In the genomic region with DNA sequence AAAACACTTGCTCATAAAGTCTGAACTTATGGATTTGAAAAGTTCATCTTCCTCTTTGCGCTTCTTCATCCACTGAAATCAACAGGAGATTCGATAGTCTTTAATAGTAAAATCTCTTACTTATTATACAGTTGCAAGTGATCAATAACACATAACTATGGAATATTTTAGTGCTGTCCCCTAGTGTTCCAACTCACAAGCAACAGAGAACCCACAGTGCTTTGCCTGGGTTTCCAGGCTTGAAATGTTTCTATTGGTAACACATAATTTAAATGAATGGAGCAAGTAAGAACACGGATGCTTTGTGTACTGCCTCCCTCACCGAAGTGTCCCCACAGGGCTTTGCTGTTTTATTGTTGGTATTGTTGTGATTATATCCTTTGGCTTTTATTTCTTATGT, we compare ENCODE assay signal across 18 cellular contexts.
DNase-seq lines count a peak whose midpoint lies in the region; ATAC-seq, FAIRE-seq and TF ChIP-seq lines count a peak whose summit lies in the region.
"Had no signal": no experiment of that assay in that cellular context is flagged by ENCODE, and none has a peak within 500 bp of the region (broad histone marks: within the 10 kb centered on the region; RNA-seq: fewer than 3 reads in every experiment).

No MANE protein-coding gene starts in this region.

- H3K9me3 ChIP-seq in PC-3 (ENCODE audit: low read length), result no peaks in the 10 kb centered on the region
- no peaks in the 10 kb centered on the region for H3K9me3 ChIP-seq in small intestine (ENCODE audit: control insufficient read depth, low read depth)
- no peaks in the 10 kb centered on the region for H3K9me3 ChIP-seq in heart left ventricle
- H3K9me3 ChIP-seq: uterus had no signal

- H3K4me1 ChIP-seq in PC-3 (ENCODE audit: insufficient read depth, low read length) (no peaks in the 10 kb centered on the region), small intestine (ENCODE audit: control insufficient read depth in 2 of 2, insufficient read depth in 1 of 2, low read depth in 1 of 2, low read length in 1 of 2) (no peaks in the 10 kb centered on the region), heart left ventricle (no peaks in the 10 kb centered on the region)
- H3K4me1 ChIP-seq: uterus had no signal

- DNase-seq in NCI-H748 (lab: John Stamatoyannopoulos, UW; ENCODE audit: unreplicated experiment) (peak; percentile 24), NCI-H748 treated with DMSO at 0.1 percent for 48 hours (lab: John Stamatoyannopoulos, UW) (no peak), PC-3 (peak; percentile 5), epithelial cell of proximal tubule (ENCODE audit: low read depth) (no peak), small intestine (peak; percentile 5), SKM-1 treated with dmso at 0.1 percent for 144 hours (lab: John Stamatoyannopoulos, UW; ENCODE audit: unreplicated experiment) (no peak), heart left ventricle (no peak), islet precursor cell (no peak)
- DNase-seq: activated CD4-positive, CD25-positive, alpha-beta regulatory T cell; activated naive CD8-positive, alpha-beta T cell treated with anti-CD3 and anti-CD28 coated beads, Interleukin-2, amount 10 ng/mL, durations not matched to agents 7 days and 5 days; GDM1; hypothalamus; left cardiac atrium; NCI-H187 treated with DMSO at 0.1 percent for 48 hours; NK-92 treated with Interleukin-12 subunit alpha and Interleukin-12 subunit beta, amount 100 ng/mL, for 24 hours; stimulated activated CD4-positive, alpha-beta T cell treated with anti-CD3 and anti-CD28 coated beads, Interleukin-4, amount 100 ng/mL, for 1 hour; uterus had no signal

- TF ChIP-seq POLR2A in heart left ventricle (IDR thresholded peaks at IDR 0.05), result no peak

- CTCF ChIA-PET in PC-3 (lab: Charles Lee), result no interaction called here

- H3K9me2 ChIP-seq in PC-3 (replicated peaks; ENCODE audit: low read length), result no peaks in the 10 kb centered on the region

- no peaks in the 10 kb centered on the region for H3F3A ChIP-seq in PC-3 (ENCODE audit: low read length, unreplicated experiment)

- POLR2A ChIA-PET in PC-3 (lab: Charles Lee; ENCODE audit: unreplicated experiment), result no interaction called here

- H3K4me3 ChIP-seq in PC-3 (ENCODE audit: low read length), result no peak overlapping the region
- no peak overlapping the region for H3K4me3 ChIP-seq in epithelial cell of proximal tubule (ENCODE audit: low read depth, low read length)
- no peak overlapping the region for H3K4me3 ChIP-seq in small intestine (ENCODE audit: low read depth in 1 of 2, low read length in 2 of 2)
- H3K4me3 ChIP-seq in heart left ventricle, result no peak overlapping the region
- H3K4me3 ChIP-seq: uterus had no signal

- no peaks in the 10 kb centered on the region for H4K20me1 ChIP-seq in PC-3 (ENCODE audit: low read length)

- no peaks in the 10 kb centered on the region for H3K79me2 ChIP-seq in PC-3 (ENCODE audit: low read length)

- H3K36me3 ChIP-seq in PC-3 (ENCODE audit: low read depth, low read length) (no peaks in the 10 kb centered on the region), small intestine (ENCODE audit: control insufficient read depth in 2 of 2, insufficient read depth in 2 of 2, low read length in 2 of 2) (no peaks in the 10 kb centered on the region), heart left ventricle (no peaks in the 10 kb centered on the region)
- H3K36me3 ChIP-seq: uterus had no signal

- no peak for ATAC-seq in PC-3
- no peak for ATAC-seq in heart left ventricle
- ATAC-seq: left cardiac atrium had no signal

- BruUV-seq in PC-3 (replicated peaks; lab: Mats Ljungman, UMichigan), result no TSS peak

- H3K4me2 ChIP-seq in PC-3 (ENCODE audit: low read length), result no peak overlapping the region

- H3K27me3 ChIP-seq in PC-3 (ENCODE audit: low read length), result no peaks in the 10 kb centered on the region
- no peaks in the 10 kb centered on the region for H3K27me3 ChIP-seq in small intestine (ENCODE audit: control insufficient read depth in 2 of 2, insufficient read depth in 2 of 2, low read length in 2 of 2)
- peaks cover 0 to 5% (median 0%) of the 10 kb centered on the region in 9 donors for H3K27me3 ChIP-seq in heart left ventricle
- H3K27me3 ChIP-seq: uterus had no signal

- FAIRE-seq in small intestine (lab: Jason Lieb, UNC), result no peak
- FAIRE-seq: GM12892 had no signal

- H2AFZ ChIP-seq in PC-3 (ENCODE audit: low read length), result no peak overlapping the region

- peak; percentile 34; the same call in 1 of the 2 replicates for TF ChIP-seq CTCF in PC-3 (conservative IDR thresholded peaks at IDR 0.05; ENCODE audit: low read depth, low read length)
- TF ChIP-seq CTCF in epithelial cell of proximal tubule (conservative IDR thresholded peaks at IDR 0.05; ENCODE audit: low read depth, low read length), result peak; percentile 46
- no peak for TF ChIP-seq CTCF in heart left ventricle (IDR thresholded peaks at IDR 0.05)

- intact Hi-C loops in PC-3 (cut with micrococcal nuclease) (no loop called here), heart left ventricle (cut with DNase I) (no loop called here)

- 62 to 73% (median 66%) methylated on average over 4 of the region's 4 CpGs for WGBS in small intestine, 3 donors
- 74 to 83% (median 76%) methylated on average over 4 of the region's 4 CpGs for WGBS in heart left ventricle, 4 donors

- H3K9ac ChIP-seq in PC-3 (ENCODE audit: low read length), result no peak overlapping the region

- H3K27ac ChIP-seq in PC-3 (ENCODE audit: low read length) (no peak overlapping the region), small intestine (ENCODE audit: low read depth in 1 of 2, low read length in 1 of 2) (no peak overlapping the region), heart left ventricle (no peak overlapping the region)
- H3K27ac ChIP-seq: uterus had no signal

Comparison
In these comparisons a context has a peak if more than half of its experiments do, and no peak if none do; other contexts are left out.
1. DNase-seq: peak in NCI-H748 (single experiment), PC-3 (single experiment) and small intestine (single experiment); none in NCI-H748 treated with DMSO at 0.1 percent for 48 hours (single experiment), epithelial cell of proximal tubule (single experiment), SKM-1 treated with dmso at 0.1 percent for 144 hours (single experiment), heart left ventricle (0 of 5) and islet precursor cell (single experiment).
2. CTCF ChIP-seq: peak in PC-3 (single experiment) and epithelial cell of proximal tubule (single experiment); none in heart left ventricle (0 of 12).